ENCODE assay signal across 8 cellular contexts in genomic region chr22:43346521-43346929, GRCh38. TPM values are rescaled to one million over a fixed set of nuclear protein-coding genes. Genes with fewer than 3 reads are reported as not detected.
A peak's percentile ranks its signal among the peaks of the same experiment; 100 is the strongest.
DNase-seq lines count a peak whose midpoint lies in the region; ATAC-seq and TF ChIP-seq lines count a peak whose summit lies in the region.

No MANE protein-coding gene starts in this region.

- peaks cover 17% of the 10 kb centered on the region for H3K4me1 ChIP-seq in lower lobe of right lung

- no peaks in the 10 kb centered on the region for H3K36me3 ChIP-seq in lower lobe of right lung

- ATAC-seq in lower lobe of right lung (peak; percentile 65 to 70), HG02798 (IDR thresholded peaks at IDR 0.05; ENCODE audit: poor library complexity, unreplicated experiment) (no peak), GM19328 (IDR thresholded peaks at IDR 0.05; ENCODE audit: unreplicated experiment) (no peak)

- intact Hi-C loops in lower lobe of right lung (cut with DNase I) = loop anchor here (10.0 kb wide), 1 partner anchor 72 kb away; no protein-coding TSS in a partner anchor

- DNase-seq in GM10266 (ENCODE audit: extremely low spot score) (peak; percentile 83), NCI-H1092 treated with DMSO at 0.1 percent for 48 hours (lab: John Stamatoyannopoulos, UW) (peak; percentile 2), cerebellum (ENCODE audit: low spot score) (peak; percentile 38), lower lobe of right lung (peak; percentile 75)
- DNase-seq in activated CD4-positive, CD25-positive, alpha-beta regulatory T cell treated with anti-CD3 and anti-CD28 coated beads, Interleukin-2, amount 50 U/mL, for 72 hours = peak; percentile 66
- DNase-seq in stimulated activated CD8-positive, alpha-beta memory T cell treated with anti-CD3 and anti-CD28 coated beads, Interleukin-2, amount 100 ng/mL, for 48 hours (ENCODE audit: low read depth in 2 of 2) = peak; percentile 46 to 61

- H3K4me3 ChIP-seq in lower lobe of right lung = no peak overlapping the region

- TF ChIP-seq CTCF in GM10266 (IDR thresholded peaks at IDR 0.05; ENCODE audit: control insufficient read depth, insufficient read depth, low read depth, missing control alignments) (peak; percentile 65), lower lobe of right lung (IDR thresholded peaks at IDR 0.05) (peak; percentile 80)

- H3K27me3 ChIP-seq in lower lobe of right lung (ENCODE audit: low read depth) = peaks cover 30% of the 10 kb centered on the region

- H3K27ac ChIP-seq in lower lobe of right lung = no peak overlapping the region

- H3K9me3 ChIP-seq in lower lobe of right lung = no peaks in the 10 kb centered on the region

RNA-seq across cellular contexts. Expression of gene SCUBE1, which starts 3.4 kb away (rescaled TPM):
- 1.7 TPM for total RNA-seq in cerebellum
- 16.6 TPM for total RNA-seq in lower lobe of right lung

Comparison
In these comparisons a context has a peak if more than half of its experiments do, and no peak if none do; other contexts are left out.
1. DNase-seq: peak in every context shown above with its lines; median percentile 83 in GM10266; 75 in lower lobe of right lung; 66 in activated CD4-positive, CD25-positive, alpha-beta regulatory T cell treated with anti-CD3 and anti-CD28 coated beads, Interleukin-2, amount 50 U/mL, for 72 hours; 54 in stimulated activated CD8-positive, alpha-beta memory T cell treated with anti-CD3 and anti-CD28 coated beads, Interleukin-2, amount 100 ng/mL, for 48 hours; 38 in cerebellum; 2 in NCI-H1092 treated with DMSO at 0.1 percent for 48 hours.
2. ATAC-seq: peak in lower lobe of right lung (2 of 2); none in HG02798 (single experiment) and GM19328 (single experiment).